ENCODE assay signal across 32 cellular contexts in genomic region chr22:30728829-30729228, GRCh38.
"Had no signal": no experiment of that assay in that cellular context is flagged by ENCODE, and none has a peak within 500 bp of the region (broad histone marks: within the 10 kb centered on the region; RNA-seq: fewer than 3 reads in every experiment).

No MANE protein-coding gene starts in this region.

- FAIRE-seq: bronchial epithelial cell, TTC549 had no signal

- ATAC-seq: activated CD4-positive, alpha-beta T cell treated with anti-CD3 and anti-CD28 coated beads for 36 hours; activated CD4-positive, CD25-positive, alpha-beta regulatory T cell treated with anti-CD3 and anti-CD28 coated beads, Interleukin-2, amount 50 U/mL, for 24 hours; activated CD8-positive, alpha-beta memory T cell treated with anti-CD3 and anti-CD28 coated beads, Interleukin-2, amount 10 ng/mL, durations not matched to agents 7 days and 5 days; activated CD8-positive, alpha-beta T cell treated with anti-CD3 and anti-CD28 coated beads, Interleukin-2, amount 10 ng/mL, durations not matched to agents 7 days and 5 days; activated naive CD8-positive, alpha-beta T cell treated with anti-CD3 and anti-CD28 coated beads, Interleukin-2, amount 50 U/mL, for 24 hours; T-helper 17 cell; WTC11 had no signal

- H3K36me3 ChIP-seq: ascending aorta, cardiac muscle cell, colonic mucosa, WERI-Rb-1 had no signal

- H3K27ac ChIP-seq: ascending aorta, cardiac muscle cell, colonic mucosa, WERI-Rb-1 had no signal

- DNase-seq: activated CD4-positive, alpha-beta memory T cell treated with anti-CD3 and anti-CD28 coated beads, Interleukin-2, amount 10 ng/mL, durations not matched to agents 7 days and 5 days; activated CD4-positive, alpha-beta T cell treated with anti-CD3 and anti-CD28 coated beads for 1 hour; activated CD4-positive, alpha-beta T cell treated with anti-CD3 and anti-CD28 coated beads for 36 hours; activated CD4-positive, alpha-beta T cell treated with anti-CD3 and anti-CD28 coated beads for 48 hours; activated CD4-positive, alpha-beta T cell treated with anti-CD3 and anti-CD28 coated beads, Interleukin-2, amount 10 ng/mL, durations not matched to agents 7 days and 5 days; activated CD4-positive, alpha-beta T cell treated with anti-CD3 and anti-CD28 coated beads, Interleukin-2, amount 50 U/mL, for 48 hours; activated CD4-positive, CD25-positive, alpha-beta regulatory T cell; activated CD8-positive, alpha-beta memory T cell treated with anti-CD3 and anti-CD28 coated beads for 24 hours; activated CD8-positive, alpha-beta memory T cell treated with anti-CD3 and anti-CD28 coated beads, Interleukin-2, amount 10 ng/mL, durations not matched to agents 7 days and 5 days; activated CD8-positive, alpha-beta memory T cell treated with anti-CD3 and anti-CD28 coated beads, Interleukin-2, amount 50 U/mL, for 48 hours; activated CD8-positive, alpha-beta T cell treated with anti-CD3 and anti-CD28 coated beads, Interleukin-2, amount 10 ng/mL, durations not matched to agents 7 days and 5 days; activated effector memory CD4-positive, alpha-beta T cell treated with Interleukin-2 at 50 U/mL for 16 hours; activated gamma-delta T cell; activated naive CD4-positive, alpha-beta T cell treated with anti-CD3 and anti-CD28 coated beads, Interleukin-2, amount 10 ng/mL, durations not matched to agents 7 days and 5 days; activated naive CD4-positive, alpha-beta T cell treated with Interleukin-2 at 50 U/mL for 16 hours; activated naive CD8-positive, alpha-beta T cell treated with anti-CD3 and anti-CD28 coated beads, Interleukin-2, amount 10 ng/mL, durations not matched to agents 7 days and 5 days; activated naive CD8-positive, alpha-beta T cell treated with anti-CD3 and anti-CD28 coated beads, Interleukin-2, amount 50 U/mL, for 24 hours; activated T-cell treated with anti-CD3 and anti-CD28 coated beads, Interleukin-2, amount 50 U/mL, for 24 hours; activated T-cell treated with anti-CD3 and anti-CD28 coated beads, Interleukin-2, amount 50 U/mL, for 48 hours; amygdala; anterior cingulate cortex; caudate nucleus; cerebellar nuclear complex; colonic mucosa; T-helper 17 cell; WERI-Rb-1 had no signal

- H3K4me1 ChIP-seq: ascending aorta, colonic mucosa had no signal

- H3K27me3 ChIP-seq: ascending aorta, cardiac muscle cell, colonic mucosa had no signal

- H3K4me3 ChIP-seq: ascending aorta, cardiac muscle cell, colonic mucosa had no signal

- H3K9me3 ChIP-seq: ascending aorta, colonic mucosa had no signal
